18 cellular contexts compared by ENCODE assay signal in the genomic region with DNA sequence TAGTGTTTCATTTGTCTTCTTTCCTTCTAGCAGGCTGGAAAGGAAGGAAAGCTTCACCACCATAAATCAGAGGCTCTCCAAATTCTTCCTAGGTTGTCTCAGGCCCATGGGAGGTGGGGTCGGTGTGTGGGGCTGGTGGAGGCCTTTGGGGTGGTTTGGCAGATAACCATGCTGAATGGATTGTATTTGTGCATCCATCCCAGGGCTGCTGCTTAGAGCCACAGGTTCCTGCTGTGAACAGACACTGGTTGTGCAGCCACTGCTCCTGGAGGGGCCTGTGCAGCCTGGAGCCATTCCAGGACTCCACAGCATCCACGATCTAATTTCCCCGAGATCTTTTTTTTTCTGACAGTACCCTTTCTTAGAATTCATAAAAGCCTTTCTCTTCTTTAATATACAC.
"Had no signal": no experiment of that assay in that cellular context is flagged by ENCODE, and none has a peak within 500 bp of the region (broad histone marks: within the 10 kb centered on the region; RNA-seq: fewer than 3 reads in every experiment).

No MANE protein-coding gene starts in this region.

- H3K36me3 Mint-ChIP-seq: naive thymus-derived CD4-positive, alpha-beta T cell had no signal

- H3K4me3 ChIP-seq: coronary artery, dorsolateral prefrontal cortex, esophagus muscularis mucosa, heart right ventricle, left lung, lower lobe of right lung had no signal

- H3K4me1 Mint-ChIP-seq: naive thymus-derived CD4-positive, alpha-beta T cell had no signal

- H3K36me3 ChIP-seq: esophagus muscularis mucosa, heart right ventricle, left lung, lower lobe of right lung had no signal

- ATAC-seq: foreskin keratinocyte; heart right ventricle; left cardiac atrium; left lung; left ventricle myocardium superior; lower lobe of right lung; naive thymus-derived CD4-positive, alpha-beta T cell had no signal

- H3K4me1 ChIP-seq: foreskin keratinocyte, heart right ventricle, left lung, lower lobe of right lung had no signal

- H3K9me3 ChIP-seq: esophagus muscularis mucosa, heart right ventricle, left lung, lower lobe of right lung had no signal

- H3K27me3 ChIP-seq: esophagus muscularis mucosa, foreskin keratinocyte, heart right ventricle, left lung had no signal

- H3K4me3 Mint-ChIP-seq: naive thymus-derived CD4-positive, alpha-beta T cell had no signal

- DNase-seq: dermis blood vessel endothelial cell; dorsolateral prefrontal cortex; effector CD4-positive, alpha-beta T cell; effector memory CD4-positive, alpha-beta T cell; foreskin keratinocyte; glutamatergic neuron; head of caudate nucleus; heart right ventricle; hippocampal formation; left cardiac atrium; left lung; left ventricle myocardium superior; lower lobe of right lung; mesendoderm; midbrain; naive thymus-derived CD4-positive, alpha-beta T cell had no signal

- H3K27me3 Mint-ChIP-seq: naive thymus-derived CD4-positive, alpha-beta T cell had no signal

- H3K27ac ChIP-seq: coronary artery, dorsolateral prefrontal cortex, esophagus muscularis mucosa, foreskin keratinocyte, heart right ventricle, left lung, lower lobe of right lung had no signal

- H3K27ac Mint-ChIP-seq: naive thymus-derived CD4-positive, alpha-beta T cell had no signal
